In the genomic region with DNA sequence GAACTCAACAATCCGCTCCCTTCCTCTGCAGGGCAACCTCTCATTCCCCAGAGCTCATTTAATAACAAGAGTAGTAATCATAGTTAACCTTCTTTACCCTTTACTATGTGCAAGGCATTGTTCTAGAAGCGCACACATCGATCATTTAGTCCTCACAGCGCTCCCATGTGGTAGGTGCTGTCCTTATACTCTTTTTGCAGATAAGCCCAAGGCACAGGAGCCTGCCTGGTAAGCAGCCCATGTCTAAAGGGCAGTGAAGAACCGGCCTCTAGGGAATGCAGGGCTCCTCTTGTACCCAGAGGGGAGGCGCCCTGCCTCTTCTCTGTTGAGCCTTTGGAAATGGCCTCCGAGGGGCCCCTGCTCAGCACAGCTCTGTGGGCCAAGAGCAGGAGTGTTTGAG, we compare ENCODE assay signal across 12 cellular contexts. TPM values are rescaled to one million over a fixed set of nuclear protein-coding genes. Genes with fewer than 3 reads are reported as not detected.
DNase-seq lines count a peak whose midpoint lies in the region; ATAC-seq, FAIRE-seq and TF ChIP-seq lines count a peak whose summit lies in the region.
"Had no signal": no experiment of that assay in that cellular context is flagged by ENCODE, and none has a peak within 500 bp of the region (broad histone marks: within the 10 kb centered on the region; RNA-seq: fewer than 3 reads in every experiment).

No MANE protein-coding gene starts in this region.

- peak overlapping the region; percentile 18 for H3K27ac ChIP-seq in HepG2 (ENCODE audit: extremely low read length, insufficient read depth, low read length)
- no peak overlapping the region for H3K27ac ChIP-seq in right lobe of liver
- peak overlapping the region; percentile 97 for H3K27ac ChIP-seq in cingulate gyrus (ENCODE audit: low read depth, low read length)
- H3K27ac ChIP-seq in left lung, result no peak overlapping the region

- H3K36me3 ChIP-seq in HepG2 (replicated peaks in 1 of 2; ENCODE audit: control insufficient read depth in 1 of 2, insufficient read depth in 2 of 2, low read length in 2 of 2) (peaks cover 0 to 6% of the 10 kb centered on the region in 2 experiments; a peak in 3 of 5 replicates), right lobe of liver (no peaks in the 10 kb centered on the region), left lung (no peaks in the 10 kb centered on the region)

- peaks cover 3% of the 10 kb centered on the region for H3K36me3 Mint-ChIP-seq in nephron (ENCODE audit: low read depth)
- H3K36me3 Mint-ChIP-seq: naive thymus-derived CD4-positive, alpha-beta T cell had no signal

- peaks cover 82% of the 10 kb centered on the region for H3K4me1 Mint-ChIP-seq in nephron

- BruUV-seq in HepG2 (replicated peaks; lab: Mats Ljungman, UMichigan), result no TSS peak

- in situ Hi-C loops in HepG2 (cut with HindIII; ENCODE audit: extremely low pct_ligation_motif_present, low pct_unique_long_range_greater_than_20kb), result no loop called here

- TF ChIP-seq RAD21 in HepG2 (CRISPR knock-in tag; IDR thresholded peaks at IDR 0.05), result no peak

- TF ChIP-seq CTCF in HepG2 (CRISPR knock-in tag; IDR thresholded peaks at IDR 0.05) (peak; percentile 26; the same call in 1 of the 2 replicates), right lobe of liver (IDR thresholded peaks at IDR 0.05) (no peak), nephron (IDR thresholded peaks at IDR 0.05; ENCODE audit: unreplicated experiment in 3 of 3) (no peak), left lung (IDR thresholded peaks at IDR 0.05) (no peak)

- H3K27ac Mint-ChIP-seq in nephron, result peak overlapping the region; percentile 12 to 94 (median 75)
- H3K27ac Mint-ChIP-seq: activated CD4-positive, alpha-beta T cell treated with anti-CD3 and anti-CD28 coated beads for 36 hours had no signal

- no peak overlapping the region; the same call in 1 of the 2 replicates for H3K4me2 ChIP-seq in HepG2 (ENCODE audit: low read depth, low read length)

- no peaks in the 10 kb centered on the region for H4K20me1 ChIP-seq in HepG2 (ENCODE audit: insufficient read depth, low read length)

- no peak for ATAC-seq in HepG2
- no peak for ATAC-seq in right lobe of liver
- ATAC-seq in GM21825 (IDR thresholded peaks at IDR 0.05; ENCODE audit: unreplicated experiment), result no peak
- ATAC-seq in left lung, result no peak
- ATAC-seq: activated CD4-positive, alpha-beta T cell treated with anti-CD3 and anti-CD28 coated beads for 36 hours; naive thymus-derived CD4-positive, alpha-beta T cell; stimulated activated naive CD8-positive, alpha-beta T cell treated with anti-CD3 and anti-CD28 coated beads, Interleukin-15, Interleukin-2, amounts not matched to agents 100 U/mL and 50 U/mL, for 24 hours had no signal

- TF ChIP-seq POLR2A in HepG2 (IDR thresholded peaks at IDR 0.05; ENCODE audit: insufficient read depth in 1 of 2, low read depth in 2 of 2, low read length in 2 of 2) (no peak), right lobe of liver (IDR thresholded peaks at IDR 0.05) (no peak)

- no peaks in the 10 kb centered on the region for H3K9me3 ChIP-seq in HepG2 (ENCODE audit: low read length)
- H3K9me3 ChIP-seq in right lobe of liver, result no peaks in the 10 kb centered on the region
- no peaks in the 10 kb centered on the region for H3K9me3 ChIP-seq in left lung

- H3K4me3 ChIP-seq in HepG2 (replicated peaks in 1 of 3; ENCODE audit: insufficient read depth in 1 of 3, low read depth in 2 of 3, low read length in 3 of 3) (no peak overlapping the region), right lobe of liver (no peak overlapping the region), left lung (no peak overlapping the region)

- CTCF ChIA-PET in HepG2 (lab: Yijun Ruan, JAX; ENCODE audit: low intra/inter-chr PET ratio, low total read pairs), result no interaction called here

- no peak overlapping the region; the same call in 1 of the 2 replicates for H3K9ac ChIP-seq in HepG2 (ENCODE audit: insufficient read depth, low read depth, low read length)

- H3K4me1 ChIP-seq in HepG2 (ENCODE audit: insufficient read depth, low read length) (peaks cover 95% of the 10 kb centered on the region), right lobe of liver (peaks cover 0 to 22% (median 14%) of the 10 kb centered on the region in 4 donors), left lung (peaks cover 41 to 57% of the 10 kb centered on the region in 2 donors)

- no peak for DNase-seq in HepG2 (ENCODE audit: low spot score)
- DNase-seq in right lobe of liver, result no peak
- no peak for DNase-seq in left lung
- DNase-seq in HuH-7.5 (ENCODE audit: low spot score), result no peak
- no peak for DNase-seq in activated T-cell treated with anti-CD3 and anti-CD28 coated beads, Interleukin-2, amount 50 U/mL, for 1 hour
- DNase-seq: activated CD4-positive, alpha-beta T cell treated with anti-CD3 and anti-CD28 coated beads for 36 hours; HCEC 1CT; naive thymus-derived CD4-positive, alpha-beta T cell; stimulated activated naive CD8-positive, alpha-beta T cell treated with anti-CD3 and anti-CD28 coated beads, Interleukin-15, Interleukin-2, amounts not matched to agents 100 U/mL and 50 U/mL, for 24 hours had no signal

- no peaks in the 10 kb centered on the region for H3K9me3 Mint-ChIP-seq in nephron
- H3K9me3 Mint-ChIP-seq: naive thymus-derived CD4-positive, alpha-beta T cell had no signal

- 83% methylated on average over 6 of the region's 7 CpGs for WGBS in HepG2 (ENCODE audit: low lambda C conversion rate)
- 79% methylated on average over 4 of the region's 7 CpGs for WGBS in right lobe of liver (ENCODE audit: insufficient coverage, low coverage, low lambda C conversion rate, missing lambda C conversion rate)

- H3K79me2 ChIP-seq in HepG2 (ENCODE audit: insufficient read depth, low read length), result peaks cover 94% of the 10 kb centered on the region

- no peak overlapping the region for H2AFZ ChIP-seq in HepG2 (ENCODE audit: low read length)

- H3K27me3 ChIP-seq in HepG2 (ENCODE audit: control insufficient read depth in 1 of 2, insufficient read depth in 2 of 2, low read length in 2 of 2) (no peaks in the 10 kb centered on the region), right lobe of liver (no peaks in the 10 kb centered on the region), left lung (no peaks in the 10 kb centered on the region)

- peak overlapping the region in 1 of 3 experiments; percentile 18 for H3K4me3 Mint-ChIP-seq in nephron
- H3K4me3 Mint-ChIP-seq: activated CD4-positive, alpha-beta T cell treated with anti-CD3 and anti-CD28 coated beads for 36 hours; naive thymus-derived CD4-positive, alpha-beta T cell had no signal

- POLR2A ChIA-PET in HepG2 (lab: Yijun Ruan, JAX), result interaction anchor here (3.7 kb wide), 1 partner anchor 52 kb away, joined by 34 read pairs; no protein-coding TSS in a partner anchor

- no peak for TF ChIP-seq EP300 in HepG2 (IDR thresholded peaks at IDR 0.05; ENCODE audit: low read depth in 2 of 2, low read length in 2 of 2)
- no peak for TF ChIP-seq EP300 in HepG2 (CRISPR knock-in tag; IDR thresholded peaks at IDR 0.05; ENCODE audit: borderline replicate concordance)

- FAIRE-seq in HepG2 (lab: Jason Lieb, UNC), result no peak

- peaks cover 7% of the 10 kb centered on the region for H3K27me3 Mint-ChIP-seq in nephron (ENCODE audit: low read depth)
- H3K27me3 Mint-ChIP-seq: activated CD4-positive, alpha-beta T cell treated with anti-CD3 and anti-CD28 coated beads for 36 hours; naive thymus-derived CD4-positive, alpha-beta T cell had no signal

- intact Hi-C loops in HepG2 (cut with micrococcal nuclease; ENCODE audit: unreplicated experiment), result no loop called here
- intact Hi-C loops in right lobe of liver (cut with DNase I), result no loop called here
- intact Hi-C loops in left lung (cut with DNase I), result no loop called here

TF ChIP-seq in HepG2, 621 proteins besides CTCF, POLR2A, EP300 and RAD21:
- TF ChIP-seq HNF4A (CRISPR knock-in tag; IDR thresholded peaks at IDR 0.05), result 0 out of 2 replicates have a peak, but pooled peaks have one; percentile 8
- TF ChIP-seq XBP1 (CRISPR knock-in tag; IDR thresholded peaks at IDR 0.05), result no peak
- peak; percentile 41; the same call in 1 of the 2 replicates for TF ChIP-seq ZBTB38 (CRISPR knock-in tag; IDR thresholded peaks at IDR 0.05)
TF ChIP-seq in HepG2: peak in this region for 2.

RNA-seq across cellular contexts. Expression of gene CHST3, which starts 14.3 kb away (rescaled TPM):
- total RNA-seq in HepG2 (2016; rRNA removed; fragmentation: Illumina TruSeq; extraction: Trizol) (13.4 and 18.7 TPM in 2 replicates), right lobe of liver (1 to 10 TPM in 5 of 6 experiments, under 1 TPM in 1; 0.81 to 2.5 (median 1.8) TPM), left lung (10 to 100 TPM; 10.3 to 20.1 TPM)
- 1.8 and 1.9 TPM in 2 replicates for total RNA-seq in HepG2 (2016; cell fraction: cytosol; rRNA removed; fragmentation: Illumina TruSeq; extraction: Trizol; ENCODE audit: low read depth)
- 12.3 and 17.7 TPM in 2 replicates for total RNA-seq in HepG2 (2016; cell fraction: insoluble cytoplasmic fraction; rRNA removed; fragmentation: Illumina TruSeq; extraction: Trizol)
- total RNA-seq in HepG2 (2016; cell fraction: membrane; rRNA removed; fragmentation: Illumina TruSeq; extraction: Trizol), result 7.4 and 7.7 TPM in 2 replicates
- 18.2 and 22.8 TPM in 2 replicates for total RNA-seq in HepG2 (2016; cell fraction: nucleus; rRNA removed; fragmentation: Illumina TruSeq; extraction: Trizol)
- polyA plus RNA-seq in HepG2 (2011; rRNA removed), result 7.2 and 8.1 TPM in 2 replicates
- polyA plus RNA-seq in HepG2 (2011; cell fraction: cytosol; rRNA removed), result 6.1 and 6.3 TPM in 2 replicates
- polyA plus RNA-seq in HepG2 (2011; cell fraction: nucleus; rRNA removed), result 9.2 and 10.1 TPM in 2 replicates
- polyA plus RNA-seq in HepG2 (2012), result 4.5 and 6.1 TPM in 2 replicates
- 1.2 and 1.3 TPM in 2 replicates for polyA plus RNA-seq in HepG2 (2016; cell fraction: cytosol; fragmentation: Illumina TruSeq; extraction: Trizol; ENCODE audit: low read depth)
- polyA plus RNA-seq in HepG2 (2016; cell fraction: insoluble cytoplasmic fraction; fragmentation: Illumina TruSeq; extraction: Trizol; ENCODE audit: low read depth), result 8.1 and 9.2 TPM in 2 replicates
- 2.9 and 3.3 TPM in 2 replicates for polyA plus RNA-seq in HepG2 (2016; cell fraction: membrane; fragmentation: Illumina TruSeq; extraction: Trizol; ENCODE audit: low read depth)
- polyA plus RNA-seq in HepG2 (2016; cell fraction: nucleus; fragmentation: Illumina TruSeq; extraction: Trizol; ENCODE audit: insufficient read depth, low read depth), result 25.5 and 27.0 TPM in 2 replicates
- polyA minus RNA-seq in HepG2 (2011; rRNA and poly(A)+ RNA removed; ENCODE audit: low replicate concordance), result 22.4 and 23.3 TPM in 2 replicates
- polyA minus RNA-seq in HepG2 (2011; cell fraction: cytosol; rRNA and poly(A)+ RNA removed), result 9.6 TPM in 2 replicates
- polyA minus RNA-seq in HepG2 (2011; cell fraction: nucleus; rRNA and poly(A)+ RNA removed), result 9.7 and 10.7 TPM in 2 replicates
- polyA plus RNA-seq: naive thymus-derived CD4-positive, alpha-beta T cell had no signal

Comparison
In these comparisons a context has a peak if more than half of its experiments do, and no peak if none do; other contexts are left out.
1. H3K27ac ChIP-seq: peak in HepG2 (single experiment) and cingulate gyrus (single experiment); none in right lobe of liver (0 of 3) and left lung (0 of 2).